16 cellular contexts compared by ENCODE assay signal in genomic region chr20:20663841-20664240, GRCh38.
"Had no signal": no experiment of that assay in that cellular context is flagged by ENCODE, and none has a peak within 500 bp of the region (broad histone marks: within the 10 kb centered on the region; RNA-seq: fewer than 3 reads in every experiment).

No MANE protein-coding gene starts in this region.

- ATAC-seq: activated CD8-positive, alpha-beta T cell treated with anti-CD3 and anti-CD28 coated beads, Interleukin-2, amount 10 ng/mL, durations not matched to agents 7 days and 5 days had no signal

- H3K27me3 ChIP-seq: cardiac muscle cell, gastrocnemius medialis, transverse colon, uterus had no signal

- H3K27ac ChIP-seq: cardiac muscle cell, epithelial cell of prostate, left ventricle myocardium inferior, transverse colon, uterus had no signal

- H3K4me3 ChIP-seq: cardiac muscle cell, gastrocnemius medialis, left ventricle myocardium inferior, transverse colon, uterus had no signal

- H3K36me3 ChIP-seq: cardiac muscle cell, gastrocnemius medialis, uterus had no signal

- H3K4me1 ChIP-seq: uterus had no signal

- DNase-seq: activated CD4-positive, alpha-beta T cell treated with anti-CD3 and anti-CD28 coated beads, Interleukin-2, amount 10 ng/mL, durations not matched to agents 7 days and 5 days; activated CD8-positive, alpha-beta T cell treated with anti-CD3 and anti-CD28 coated beads, Interleukin-2, amount 10 ng/mL, durations not matched to agents 7 days and 5 days; activated naive CD4-positive, alpha-beta T cell treated with anti-CD3 and anti-CD28 coated beads, Interleukin-2, amount 10 ng/mL, durations not matched to agents 7 days and 5 days; activated T-cell treated with anti-CD3 and anti-CD28 coated beads, Interleukin-2, amount 50 U/mL, for 24 hours; effector memory CD4-positive, alpha-beta T cell; gastrocnemius medialis; head of caudate nucleus; kidney; left ventricle myocardium inferior; occipital lobe; posterior cingulate gyrus; T1000; transverse colon; uterus had no signal

- H3K9me3 ChIP-seq: gastrocnemius medialis, left ventricle myocardium inferior, transverse colon, uterus had no signal
